In the genomic region with DNA sequence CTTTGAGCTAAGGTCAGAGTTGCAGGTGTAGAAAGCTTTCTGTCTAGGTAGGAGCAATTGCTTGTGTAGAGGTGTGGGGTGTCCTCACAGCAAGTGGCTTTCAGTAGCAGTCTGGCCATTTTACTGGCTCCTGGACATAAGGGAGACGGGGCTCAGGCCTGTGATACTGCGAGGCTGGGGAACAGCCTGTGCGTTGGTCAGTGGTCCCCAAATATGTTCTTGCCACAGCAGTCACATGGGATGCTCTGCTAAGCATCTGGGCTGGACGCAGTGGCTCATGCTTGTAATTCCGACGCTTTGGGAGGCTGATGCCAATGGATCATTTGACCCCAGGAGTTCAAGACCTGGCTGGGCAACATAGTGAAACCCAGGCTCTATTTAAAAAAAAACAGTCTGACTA, we compare ENCODE assay signal across 15 cellular contexts. TPM values are rescaled to one million over a fixed set of nuclear protein-coding genes. Genes with fewer than 3 reads are reported as not detected.
DNase-seq lines count a peak whose midpoint lies in the region; ATAC-seq, FAIRE-seq and TF ChIP-seq lines count a peak whose summit lies in the region.
"Had no signal": no experiment of that assay in that cellular context is flagged by ENCODE, and none has a peak within 500 bp of the region (broad histone marks: within the 10 kb centered on the region; RNA-seq: fewer than 3 reads in every experiment).

No MANE protein-coding gene starts in this region.

- H3K27ac Mint-ChIP-seq in activated CD4-positive, alpha-beta T cell treated with anti-CD3 and anti-CD28 coated beads for 36 hours, result peak overlapping the region; percentile 79
- peak overlapping the region; percentile 81 for H3K27ac Mint-ChIP-seq in activated naive CD8-positive, alpha-beta T cell treated with anti-CD3 and anti-CD28 coated beads, Interleukin-2, amount 10 ng/mL, durations not matched to agents 7 days and 5 days
- peak overlapping the region; percentile 17 for H3K27ac Mint-ChIP-seq in neural progenitor cell

- H3K4me1 Mint-ChIP-seq in activated CD4-positive, alpha-beta T cell treated with anti-CD3 and anti-CD28 coated beads for 36 hours, result peaks cover 19% of the 10 kb centered on the region
- peaks cover 32% of the 10 kb centered on the region for H3K4me1 Mint-ChIP-seq in activated naive CD8-positive, alpha-beta T cell treated with anti-CD3 and anti-CD28 coated beads, Interleukin-2, amount 10 ng/mL, durations not matched to agents 7 days and 5 days
- H3K4me1 Mint-ChIP-seq in neural progenitor cell, result peaks cover 37% of the 10 kb centered on the region

- H3F3A ChIP-seq in Loucy (ENCODE audit: low read depth) (no peaks in the 10 kb centered on the region), neural progenitor cell (ENCODE audit: low read depth) (peaks cover 2% of the 10 kb centered on the region)

- peak overlapping the region; percentile 86 for H3K4me3 Mint-ChIP-seq in activated CD4-positive, alpha-beta T cell treated with anti-CD3 and anti-CD28 coated beads for 36 hours
- peak overlapping the region; percentile 99 for H3K4me3 Mint-ChIP-seq in activated naive CD8-positive, alpha-beta T cell treated with anti-CD3 and anti-CD28 coated beads, Interleukin-2, amount 10 ng/mL, durations not matched to agents 7 days and 5 days
- peak overlapping the region; percentile 99 for H3K4me3 Mint-ChIP-seq in neural progenitor cell

- no peaks in the 10 kb centered on the region for H3K9me2 ChIP-seq in Loucy (replicated peaks; ENCODE audit: low read depth, low read length)

- H3K27me3 Mint-ChIP-seq in activated CD4-positive, alpha-beta T cell treated with anti-CD3 and anti-CD28 coated beads for 36 hours, result no peaks in the 10 kb centered on the region
- H3K27me3 Mint-ChIP-seq in activated naive CD8-positive, alpha-beta T cell treated with anti-CD3 and anti-CD28 coated beads, Interleukin-2, amount 10 ng/mL, durations not matched to agents 7 days and 5 days, result no peaks in the 10 kb centered on the region
- no peaks in the 10 kb centered on the region for H3K27me3 Mint-ChIP-seq in neural progenitor cell (ENCODE audit: insufficient read depth, low read depth)

- H3K36me3 ChIP-seq in Loucy (ENCODE audit: insufficient read depth, low read length) (peaks cover 38% of the 10 kb centered on the region; the same call in 1 of the 2 replicates), neural progenitor cell (peaks cover 9% of the 10 kb centered on the region), small intestine (ENCODE audit: control insufficient read depth in 2 of 2, insufficient read depth in 2 of 2, low read length in 2 of 2) (no peaks in the 10 kb centered on the region)

- H3K27ac ChIP-seq in neural progenitor cell (no peak overlapping the region), small intestine (ENCODE audit: low read depth in 1 of 2, low read length in 1 of 2) (no peak overlapping the region)
- H3K27ac ChIP-seq: esophagus squamous epithelium, thoracic aorta had no signal

- DNase-seq in activated CD4-positive, alpha-beta T cell treated with anti-CD3 and anti-CD28 coated beads for 36 hours, result no peak
- DNase-seq in activated CD4-positive, alpha-beta T cell treated with anti-CD3 and anti-CD28 coated beads for 1 hour, result no peak
- no peak for DNase-seq in activated naive CD8-positive, alpha-beta T cell treated with anti-CD3 and anti-CD28 coated beads, Interleukin-2, amount 10 ng/mL, durations not matched to agents 7 days and 5 days
- no peak for DNase-seq in neural progenitor cell (ENCODE audit: low spot score)
- DNase-seq in small intestine, result no peak
- DNase-seq: caudate nucleus, DMS79 treated with DMSO at 0.1 percent for 48 hours, esophagus squamous epithelium, midbrain had no signal

- POLR2A ChIA-PET in activated CD4-positive, alpha-beta T cell treated with anti-CD3 and anti-CD28 coated beads for 36 hours (lab: Charles Lee), result interaction anchor here (0.6 to 2.8 kb wide), 4 partner anchors 10 to 96 kb away, joined by 3 to 15 read pairs (median 6); no protein-coding TSS in a partner anchor
- POLR2A ChIA-PET in activated naive CD8-positive, alpha-beta T cell treated with anti-CD3 and anti-CD28 coated beads, Interleukin-2, amount 10 ng/mL, durations not matched to agents 7 days and 5 days (lab: Charles Lee), result interaction anchor here (1.0 to 1.9 kb wide), 4 partner anchors 8 to 16 kb away, joined by 3 to 9 read pairs (median 3); no protein-coding TSS in a partner anchor

- H3K4me1 ChIP-seq in Loucy (ENCODE audit: insufficient read depth, low read length, poor library complexity, severe bottlenecking), result peaks cover 38% of the 10 kb centered on the region
- peaks cover 24% of the 10 kb centered on the region for H3K4me1 ChIP-seq in neural progenitor cell
- H3K4me1 ChIP-seq in small intestine (ENCODE audit: control insufficient read depth in 2 of 2, insufficient read depth in 1 of 2, low read depth in 1 of 2, low read length in 1 of 2), result no peaks in the 10 kb centered on the region

- no peaks in the 10 kb centered on the region for H3K9me3 Mint-ChIP-seq in activated CD4-positive, alpha-beta T cell treated with anti-CD3 and anti-CD28 coated beads for 36 hours (ENCODE audit: low read depth)
- no peaks in the 10 kb centered on the region for H3K9me3 Mint-ChIP-seq in activated naive CD8-positive, alpha-beta T cell treated with anti-CD3 and anti-CD28 coated beads, Interleukin-2, amount 10 ng/mL, durations not matched to agents 7 days and 5 days
- H3K9me3 Mint-ChIP-seq in neural progenitor cell, result no peaks in the 10 kb centered on the region

- no peak for FAIRE-seq in small intestine (lab: Jason Lieb, UNC)
- FAIRE-seq: A204.1, TTC549 had no signal

- CTCF ChIA-PET in activated CD4-positive, alpha-beta T cell treated with anti-CD3 and anti-CD28 coated beads for 36 hours (lab: Charles Lee), result interaction anchor here (1.2 kb wide), 1 partner anchor 50 kb away, joined by 3 read pairs; no protein-coding TSS in a partner anchor

- H3K4me3 ChIP-seq in Loucy (ENCODE audit: low read length, poor library complexity, severe bottlenecking) (peak overlapping the region; percentile 93), neural progenitor cell (peak overlapping the region; percentile 66), small intestine (ENCODE audit: low read depth in 1 of 2, low read length in 2 of 2) (no peak overlapping the region)
- H3K4me3 ChIP-seq: esophagus squamous epithelium, thoracic aorta had no signal

- H2AFZ ChIP-seq in Loucy (ENCODE audit: low read length), result no peak overlapping the region
- no peak overlapping the region for H2AFZ ChIP-seq in neural progenitor cell (replicated peaks)

- whole genome bisulfite sequencing in small intestine, 3 donors, result 82 to 90% (median 88%) methylated on average over 6 of the region's 6 CpGs

- H3K4me2 ChIP-seq in Loucy (ENCODE audit: low read depth, low read length, poor library complexity, severe bottlenecking), result peak overlapping the region; percentile 100
- peak overlapping the region; percentile 88 for H3K4me2 ChIP-seq in neural progenitor cell

- peak overlapping the region; percentile 99 for H3K9ac ChIP-seq in Loucy (ENCODE audit: low read depth, low read length, poor library complexity, severe bottlenecking)
- peak overlapping the region; percentile 54 for H3K9ac ChIP-seq in neural progenitor cell

- H3K79me2 ChIP-seq in Loucy (ENCODE audit: insufficient read depth, low read length), result peaks cover 73% of the 10 kb centered on the region
- H3K79me2 ChIP-seq in neural progenitor cell (ENCODE audit: low read depth), result peaks cover 55% of the 10 kb centered on the region

- H4K20me1 ChIP-seq in Loucy (ENCODE audit: insufficient read depth, low read length, poor library complexity, severe bottlenecking), result peaks cover 32% of the 10 kb centered on the region
- H4K20me1 ChIP-seq in neural progenitor cell (ENCODE audit: low read depth), result peaks cover 18% of the 10 kb centered on the region

- peaks cover 4% of the 10 kb centered on the region for H3K27me3 ChIP-seq in Loucy (ENCODE audit: insufficient read depth, low read length, poor library complexity, severe bottlenecking)
- H3K27me3 ChIP-seq in neural progenitor cell, result no peaks in the 10 kb centered on the region
- no peaks in the 10 kb centered on the region for H3K27me3 ChIP-seq in small intestine (ENCODE audit: control insufficient read depth in 2 of 2, insufficient read depth in 2 of 2, low read length in 2 of 2)
- H3K27me3 ChIP-seq: esophagus squamous epithelium had no signal

- TF ChIP-seq CTCF in Loucy (conservative IDR thresholded peaks at IDR 0.05; ENCODE audit: low read length) (no peak), neural progenitor cell (IDR thresholded peaks at IDR 0.05) (no peak)

- no peaks in the 10 kb centered on the region for H3K9me3 ChIP-seq in Loucy (ENCODE audit: insufficient read depth, low read depth, low read length)
- H3K9me3 ChIP-seq in neural progenitor cell (ENCODE audit: low read depth), result no peaks in the 10 kb centered on the region
- no peaks in the 10 kb centered on the region for H3K9me3 ChIP-seq in small intestine (ENCODE audit: control insufficient read depth, low read depth)
- H3K9me3 ChIP-seq: esophagus squamous epithelium, thoracic aorta had no signal

- intact Hi-C loops in activated CD4-positive, alpha-beta T cell treated with anti-CD3 and anti-CD28 coated beads for 36 hours (cut with DNase I, micrococcal nuclease), result loop anchor here (2.0 to 5.0 kb wide), 2 partner anchors 35 to 50 kb away; no protein-coding TSS in a partner anchor

- peaks cover 59% of the 10 kb centered on the region for H3K36me3 Mint-ChIP-seq in activated CD4-positive, alpha-beta T cell treated with anti-CD3 and anti-CD28 coated beads for 36 hours (ENCODE audit: low read depth)
- peaks cover 28% of the 10 kb centered on the region for H3K36me3 Mint-ChIP-seq in activated naive CD8-positive, alpha-beta T cell treated with anti-CD3 and anti-CD28 coated beads, Interleukin-2, amount 10 ng/mL, durations not matched to agents 7 days and 5 days
- H3K36me3 Mint-ChIP-seq in neural progenitor cell, result peaks cover 28% of the 10 kb centered on the region

- no peak for ATAC-seq in activated CD4-positive, alpha-beta T cell treated with anti-CD3 and anti-CD28 coated beads for 36 hours
- ATAC-seq in activated naive CD8-positive, alpha-beta T cell treated with anti-CD3 and anti-CD28 coated beads, Interleukin-2, amount 10 ng/mL, durations not matched to agents 7 days and 5 days (ENCODE audit: low read depth), result no peak
- no peak for ATAC-seq in GM18873 (IDR thresholded peaks at IDR 0.05; ENCODE audit: low FRiP score, unreplicated experiment)
- ATAC-seq in HG03520 (IDR thresholded peaks at IDR 0.05; ENCODE audit: unreplicated experiment), result no peak

RNA-seq across cellular contexts. Expression of a gene that starts 1.9 kb away (rescaled TPM):
- 100 to 1,000 TPM; 291 to 382 TPM for total RNA-seq in activated CD4-positive, alpha-beta T cell treated with anti-CD3 and anti-CD28 coated beads for 36 hours
- total RNA-seq in activated naive CD8-positive, alpha-beta T cell treated with anti-CD3 and anti-CD28 coated beads, Interleukin-2, amount 10 ng/mL, durations not matched to agents 7 days and 5 days, result 100 to 1,000 TPM; 194 to 221 TPM
- total RNA-seq in neural progenitor cell (ENCODE audit: low replicate concordance), result 131 and 132 TPM in 2 replicates
- polyA plus RNA-seq in small intestine, result 10 to 100 TPM in 1 of 3 donors, 1 to 10 TPM in 2; 5.6 to 31.8 (median 6.5) TPM

RNA-seq across cellular contexts. Expression of a gene that starts 21.0 kb away (rescaled TPM):
- total RNA-seq in activated CD4-positive, alpha-beta T cell treated with anti-CD3 and anti-CD28 coated beads for 36 hours, result under 1 TPM; 0.30 to 0.61 TPM
- 1 to 10 TPM; 5.2 to 7.3 TPM for total RNA-seq in activated naive CD8-positive, alpha-beta T cell treated with anti-CD3 and anti-CD28 coated beads, Interleukin-2, amount 10 ng/mL, durations not matched to agents 7 days and 5 days
- 2.4 and 6.5 TPM in 2 replicates for total RNA-seq in neural progenitor cell (ENCODE audit: low replicate concordance)
- 100 to 1,000 TPM in 1 of 3 donors, 10 to 100 TPM in 2; 22.3 to 119 (median 91.0) TPM for polyA plus RNA-seq in small intestine

Comparison
In these comparisons a context has a peak if more than half of its experiments do, and no peak if none do; other contexts are left out.
1. H3K27ac Mint-ChIP-seq: peak in every context shown above with its lines; median percentile 81 in activated naive CD8-positive, alpha-beta T cell treated with anti-CD3 and anti-CD28 coated beads, Interleukin-2, amount 10 ng/mL, durations not matched to agents 7 days and 5 days; 79 in activated CD4-positive, alpha-beta T cell treated with anti-CD3 and anti-CD28 coated beads for 36 hours; 17 in neural progenitor cell.
2. H3K4me3 ChIP-seq: peak in Loucy (single experiment) and neural progenitor cell (single experiment); none in small intestine (0 of 2).
3. Peak in every context shown above with its lines, with median percentiles within 50 percentile points of each other: H3K4me3 Mint-ChIP-seq.